In genomic region chr1:160637065-160637464, GRCh38 we compare ENCODE assay signal across 19 cellular contexts. TPM values are rescaled to one million over a fixed set of nuclear protein-coding genes. Genes with fewer than 3 reads are reported as not detected.
A peak's percentile ranks its signal among the peaks of the same experiment; 100 is the strongest.
DNase-seq lines count a peak whose midpoint lies in the region; ATAC-seq and TF ChIP-seq lines count a peak whose summit lies in the region.
"Had no signal": no experiment of that assay in that cellular context is flagged by ENCODE, and none has a peak within 500 bp of the region (broad histone marks: within the 10 kb centered on the region; RNA-seq: fewer than 3 reads in every experiment).

No MANE protein-coding gene starts in this region.

- ATAC-seq in activated T-cell treated with anti-CD3 and anti-CD28 coated beads, Interleukin-2, amount 50 U/mL, for 72 hours (replicated peaks in 1 of 2): no peak
- ATAC-seq in central memory CD8-positive, alpha-beta T cell (replicated peaks; ENCODE audit: extremely low read depth, poor library complexity, severe bottlenecking): no peak
- no peak for ATAC-seq in stimulated activated effector memory CD8-positive, alpha-beta T cell treated with anti-CD3 and anti-CD28 coated beads, Interleukin-12 subunit alpha, Interleukin-12 subunit beta, amount 100 ng/mL, for 72 hours
- no peak for ATAC-seq in body of pancreas

- peak overlapping the region; percentile 69 for H3K27ac ChIP-seq in KOPT-K1 (ENCODE audit: low read depth, low read length, poor library complexity, severe bottlenecking)
- H3K27ac ChIP-seq in body of pancreas: no peak overlapping the region
- H3K27ac ChIP-seq: RWPE1, vagina had no signal

- peaks cover 16% of the 10 kb centered on the region for H3K4me1 ChIP-seq in body of pancreas
- H3K4me1 ChIP-seq: vagina had no signal

- H3K9me3 ChIP-seq in KOPT-K1 (ENCODE audit: insufficient read depth, low read length, poor library complexity, severe bottlenecking) (no peaks in the 10 kb centered on the region), body of pancreas (no peaks in the 10 kb centered on the region)
- H3K9me3 ChIP-seq: vagina had no signal

- intact Hi-C loops in body of pancreas (cut with DNase I): no loop called here

- no peak for DNase-seq in activated T-cell treated with anti-CD3 and anti-CD28 coated beads, Interleukin-2, amount 50 U/mL, for 72 hours
- DNase-seq in activated T-cell treated with anti-CD3 and anti-CD28 coated beads, Interleukin-2, amount 50 U/mL, for 1 hour: no peak
- no peak for DNase-seq in central memory CD8-positive, alpha-beta T cell (ENCODE audit: low spot score in 2 of 2)
- DNase-seq in stimulated activated effector memory CD8-positive, alpha-beta T cell treated with anti-CD3 and anti-CD28 coated beads, Interleukin-12 subunit alpha, Interleukin-12 subunit beta, amount 100 ng/mL, for 72 hours (ENCODE audit: low spot score in 2 of 2): no peak
- DNase-seq in body of pancreas (no peak), GM03348 (ENCODE audit: low spot score) (no peak), HUDEP-2 (lab: John Stamatoyannopoulos, UW; ENCODE audit: unreplicated experiment in 76 of 76) (no peak)
- DNase-seq: activated CD8-positive, alpha-beta memory T cell treated with anti-CD3 and anti-CD28 coated beads, Interleukin-2, amount 50 U/mL, for 48 hours; Calu3; hippocampal formation; IMR-90; NCI-H187 treated with DMSO at 0.1 percent for 48 hours; NCI-H345; nucleus accumbens had no signal

- TF ChIP-seq POLR2A in body of pancreas (IDR thresholded peaks at IDR 0.05): no peak

- no peaks in the 10 kb centered on the region for H3K27me3 Mint-ChIP-seq in activated T-cell treated with anti-CD3 and anti-CD28 coated beads, Interleukin-2, amount 50 U/mL, for 72 hours (ENCODE audit: low read depth)
- H3K27me3 Mint-ChIP-seq in central memory CD8-positive, alpha-beta T cell: no peaks in the 10 kb centered on the region

- H3K36me3 Mint-ChIP-seq in activated T-cell treated with anti-CD3 and anti-CD28 coated beads, Interleukin-2, amount 50 U/mL, for 72 hours (ENCODE audit: insufficient read depth in 2 of 2): peaks cover 41 to 63% of the 10 kb centered on the region in 2 donors
- peaks cover 23% of the 10 kb centered on the region for H3K36me3 Mint-ChIP-seq in central memory CD8-positive, alpha-beta T cell (ENCODE audit: insufficient read depth)
- H3K36me3 Mint-ChIP-seq in stimulated activated effector memory CD8-positive, alpha-beta T cell treated with anti-CD3 and anti-CD28 coated beads, Interleukin-12 subunit alpha, Interleukin-12 subunit beta, amount 100 ng/mL, for 72 hours: peaks cover 100% of the 10 kb centered on the region

- WGBS in body of pancreas, 2 donors: 91 to 94% methylated on average over 8 of the region's 8 CpGs

- H3K4me3 ChIP-seq in body of pancreas: no peak overlapping the region
- H3K4me3 ChIP-seq: vagina had no signal

- H3K9me3 Mint-ChIP-seq in activated T-cell treated with anti-CD3 and anti-CD28 coated beads, Interleukin-2, amount 50 U/mL, for 72 hours: no peaks in the 10 kb centered on the region
- H3K9me3 Mint-ChIP-seq in central memory CD8-positive, alpha-beta T cell: no peaks in the 10 kb centered on the region
- H3K9me3 Mint-ChIP-seq in stimulated activated effector memory CD8-positive, alpha-beta T cell treated with anti-CD3 and anti-CD28 coated beads, Interleukin-12 subunit alpha, Interleukin-12 subunit beta, amount 100 ng/mL, for 72 hours: no peaks in the 10 kb centered on the region

- peaks cover 94% of the 10 kb centered on the region for H3K4me1 Mint-ChIP-seq in activated T-cell treated with anti-CD3 and anti-CD28 coated beads, Interleukin-2, amount 50 U/mL, for 72 hours (ENCODE audit: low read depth)
- peaks cover 87% of the 10 kb centered on the region for H3K4me1 Mint-ChIP-seq in central memory CD8-positive, alpha-beta T cell
- peaks cover 88% of the 10 kb centered on the region for H3K4me1 Mint-ChIP-seq in stimulated activated effector memory CD8-positive, alpha-beta T cell treated with anti-CD3 and anti-CD28 coated beads, Interleukin-12 subunit alpha, Interleukin-12 subunit beta, amount 100 ng/mL, for 72 hours

- H3K36me3 ChIP-seq in KOPT-K1 (ENCODE audit: insufficient read depth, low read length) (peaks cover 11% of the 10 kb centered on the region), body of pancreas (replicated peaks in 1 of 2; ENCODE audit: insufficient read depth in 1 of 2, low read depth in 2 of 2) (no peaks in the 10 kb centered on the region)
- H3K36me3 ChIP-seq: vagina had no signal

- peak overlapping the region; percentile 92 for H3K27ac Mint-ChIP-seq in activated T-cell treated with anti-CD3 and anti-CD28 coated beads, Interleukin-2, amount 50 U/mL, for 72 hours
- peak overlapping the region; percentile 87 for H3K27ac Mint-ChIP-seq in central memory CD8-positive, alpha-beta T cell (ENCODE audit: low read depth)
- H3K27ac Mint-ChIP-seq in stimulated activated effector memory CD8-positive, alpha-beta T cell treated with anti-CD3 and anti-CD28 coated beads, Interleukin-12 subunit alpha, Interleukin-12 subunit beta, amount 100 ng/mL, for 72 hours: peak overlapping the region; percentile 98

- no peaks in the 10 kb centered on the region for H3K27me3 ChIP-seq in body of pancreas
- H3K27me3 ChIP-seq: vagina had no signal

- TF ChIP-seq CTCF in body of pancreas (IDR thresholded peaks at IDR 0.05): no peak

- peak overlapping the region; percentile 73 to 88 for H3K4me3 Mint-ChIP-seq in activated T-cell treated with anti-CD3 and anti-CD28 coated beads, Interleukin-2, amount 50 U/mL, for 72 hours
- H3K4me3 Mint-ChIP-seq in central memory CD8-positive, alpha-beta T cell: peak overlapping the region; percentile 67
- peak overlapping the region; percentile 76 for H3K4me3 Mint-ChIP-seq in stimulated activated effector memory CD8-positive, alpha-beta T cell treated with anti-CD3 and anti-CD28 coated beads, Interleukin-12 subunit alpha, Interleukin-12 subunit beta, amount 100 ng/mL, for 72 hours

RNA-seq across cellular contexts. Expression of gene SLAMF1, which starts 9.8 kb away (rescaled TPM):
- total RNA-seq in activated T-cell treated with anti-CD3 and anti-CD28 coated beads, Interleukin-2, amount 50 U/mL, for 72 hours: 100 to 1,000 TPM in 1 of 2 donors, 10 to 100 TPM in 1; 81.4 to 134 TPM
- total RNA-seq in body of pancreas: not detected
- total RNA-seq: Calu3, chondrocyte, IMR-90, kidney epithelial cell had no signal

RNA-seq across cellular contexts. Expression of gene CD84, which starts 57.8 kb away (rescaled TPM):
- 10 to 100 TPM; 10.2 to 16.0 TPM for total RNA-seq in activated T-cell treated with anti-CD3 and anti-CD28 coated beads, Interleukin-2, amount 50 U/mL, for 72 hours
- 1 to 10 TPM; 3.0 to 7.0 TPM for total RNA-seq in body of pancreas
- total RNA-seq: Calu3, chondrocyte, IMR-90, kidney epithelial cell had no signal

Comparison
In these comparisons a context has a peak if more than half of its experiments do, and no peak if none do; other contexts are left out.
1. RNA of gene SLAMF1, which starts 9.8 kb away (total RNA-seq): 81.4 to 134 TPM in activated T-cell treated with anti-CD3 and anti-CD28 coated beads, Interleukin-2, amount 50 U/mL, for 72 hours; not detected in body of pancreas; every median in the first group is over 10 times any median in the second.
2. Peak in every context shown above with its lines, with median percentiles within 50 percentile points of each other: H3K27ac Mint-ChIP-seq and H3K4me3 Mint-ChIP-seq.